Comparison of ENCODE assay signal across 9 cellular contexts in genomic region chr3:72482589-72483249, GRCh38. TPM values are rescaled to one million over a fixed set of nuclear protein-coding genes. Genes with fewer than 3 reads are reported as not detected.
DNase-seq lines count a peak whose midpoint lies in the region; ATAC-seq and TF ChIP-seq lines count a peak whose summit lies in the region.
"Had no signal": no experiment of that assay in that cellular context is flagged by ENCODE, and none has a peak within 500 bp of the region (broad histone marks: within the 10 kb centered on the region; RNA-seq: fewer than 3 reads in every experiment).

No MANE protein-coding gene starts in this region.

- H2BK120ac ChIP-seq in mesenchymal stem cell (ENCODE audit: low read depth, low read length), result no peak overlapping the region

- H3K4me1 ChIP-seq in mesenchymal stem cell (ENCODE audit: control insufficient read depth, insufficient read depth, low read depth, low read length), result peaks cover 16% of the 10 kb centered on the region

- H3K4me3 ChIP-seq in GM12865 (ENCODE audit: low read depth, low read length) (peak overlapping the region; percentile 46), choroid plexus epithelial cell (ENCODE audit: low read depth, low read length) (peak overlapping the region; percentile 31), mesenchymal stem cell (ENCODE audit: insufficient read depth in 1 of 2, low read depth in 1 of 2, low read length in 2 of 2) (peak overlapping the region in 1 of 2 experiments; percentile 68)
- H3K4me3 ChIP-seq: SK-N-MC had no signal

- H2BK15ac ChIP-seq in mesenchymal stem cell (ENCODE audit: low read depth, poor library complexity, severe bottlenecking), result no peak overlapping the region

- peak; percentile 80 for DNase-seq in GM12865 (ENCODE audit: low read depth)
- DNase-seq in choroid plexus epithelial cell (ENCODE audit: low read depth), result peak; percentile 82
- peak; percentile 82 for DNase-seq in mesenchymal stem cell
- peak; percentile 23 to 47 for DNase-seq in stimulated activated CD8-positive, alpha-beta memory T cell treated with anti-CD3 and anti-CD28 coated beads, Interleukin-2, amount 100 ng/mL, for 1 hour (ENCODE audit: low read depth in 2 of 2)
- DNase-seq in NCI-H526 treated with DMSO at 0.1 percent for 48 hours (lab: John Stamatoyannopoulos, UW), result no peak

- H3K14ac ChIP-seq in mesenchymal stem cell (ENCODE audit: low read length in 2 of 2), result no peak overlapping the region

- H3K79me1 ChIP-seq in mesenchymal stem cell (replicated peaks; ENCODE audit: low read length, poor library complexity, severe bottlenecking), result no peaks in the 10 kb centered on the region

- peak overlapping the region; percentile 51 for H3K9ac ChIP-seq in mesenchymal stem cell (ENCODE audit: low read length)

- H2AFZ ChIP-seq in mesenchymal stem cell (ENCODE audit: low read depth, low read length), result no peak overlapping the region

- peak overlapping the region in 1 of 2 experiments; percentile 10 for H3K18ac ChIP-seq in mesenchymal stem cell (ENCODE audit: low read depth in 1 of 2, low read length in 2 of 2)

- peak overlapping the region; percentile 4 for H3K27ac ChIP-seq in mesenchymal stem cell (ENCODE audit: low read length, poor library complexity, severe bottlenecking)
- H3K27ac ChIP-seq: SK-N-MC had no signal

- peak; percentile 38 for ATAC-seq in HG03520 (IDR thresholded peaks at IDR 0.05; ENCODE audit: unreplicated experiment)
- ATAC-seq in activated CD4-positive, CD25-positive, alpha-beta regulatory T cell treated with anti-CD3 and anti-CD28 coated beads, Interleukin-2, amount 50 U/mL, for 24 hours, result peak; percentile 56 to 58
- ATAC-seq in HG03565 (IDR thresholded peaks at IDR 0.05; ENCODE audit: unreplicated experiment), result no peak

- peak overlapping the region; percentile 46 for H3K4me2 ChIP-seq in mesenchymal stem cell (ENCODE audit: low read length, poor library complexity, severe bottlenecking)

- TF ChIP-seq CTCF in GM12865 (IDR thresholded peaks at IDR 0.05; ENCODE audit: insufficient read depth, low read depth, low read length, missing control alignments), result no peak
- no peak for TF ChIP-seq CTCF in choroid plexus epithelial cell (conservative IDR thresholded peaks at IDR 0.05; ENCODE audit: low read depth, low read length)

- 21% methylated on average over 12 of the region's 12 CpGs for WGBS in mesenchymal stem cell

- H3K23ac ChIP-seq in mesenchymal stem cell (ENCODE audit: low read length in 2 of 2), result no peak overlapping the region

- peak overlapping the region in 1 of 2 experiments; percentile 43 for H2BK12ac ChIP-seq in mesenchymal stem cell (ENCODE audit: low read length in 2 of 2)

- no peaks in the 10 kb centered on the region for H3K36me3 ChIP-seq in mesenchymal stem cell (ENCODE audit: control insufficient read depth in 1 of 2, insufficient read depth in 2 of 2, low read depth in 1 of 2, low read length in 2 of 2)

- no peak overlapping the region for H2BK5ac ChIP-seq in mesenchymal stem cell (ENCODE audit: low read depth, low read length, poor library complexity, severe bottlenecking)

- H2AK5ac ChIP-seq in mesenchymal stem cell (ENCODE audit: low read length, severe bottlenecking), result no peak overlapping the region

- H3K27me3 ChIP-seq in mesenchymal stem cell (ENCODE audit: control insufficient read depth in 1 of 2, insufficient read depth in 1 of 2, low read length in 2 of 2), result peaks cover 0 to 13% of the 10 kb centered on the region in 2 experiments

- H4K8ac ChIP-seq in mesenchymal stem cell (ENCODE audit: low read length), result peak overlapping the region; percentile 19

- no peaks in the 10 kb centered on the region for H3K9me3 ChIP-seq in mesenchymal stem cell (ENCODE audit: control insufficient read depth, low read length)

- peak overlapping the region in 1 of 2 experiments; percentile 30 for H3K4ac ChIP-seq in mesenchymal stem cell (ENCODE audit: low read depth in 1 of 2, low read length in 2 of 2)

- H4K91ac ChIP-seq in mesenchymal stem cell (ENCODE audit: low read length), result no peak overlapping the region

RNA-seq across cellular contexts. Expression of gene RYBP, which starts 36.3 kb away (rescaled TPM):
- polyA plus RNA-seq in mesenchymal stem cell (2013, experiment 1 of 2), result 15.9 TPM
- 16.1 TPM for polyA plus RNA-seq in mesenchymal stem cell (2013, experiment 2 of 2)
